In genomic region chr9:12813960-12814876, GRCh38 we compare ENCODE assay signal across 1 cellular context.
A peak's percentile ranks its signal among the peaks of the same experiment; 100 is the strongest.
TF ChIP-seq lines count a peak whose summit lies in the region.

No MANE protein-coding gene starts in this region.

TF ChIP-seq in HepG2, 621 proteins besides CTCF, POLR2A, EP300 and RAD21 (continued from another document and continues in another):
- TF ChIP-seq MAX (IDR thresholded peaks at IDR 0.05) (0 out of 2 replicates have a peak, but pooled peaks have one; percentile 20), IKZF5 (CRISPR knock-in tag; IDR thresholded peaks at IDR 0.05) (peak; percentile 33; the same call in 1 of the 2 replicates), ZFX (CRISPR knock-in tag; IDR thresholded peaks at IDR 0.05; ENCODE audit: low read depth) (peak; percentile 55; the same call in 1 of the 2 replicates), MXD1 (CRISPR knock-in tag; IDR thresholded peaks at IDR 0.05) (no peak), HNRNPUL1 (IDR thresholded peaks at IDR 0.05; ENCODE audit: low read depth, low read length) (peak; percentile 43; the same call in 1 of the 2 replicates), FOXK1 (CRISPR knock-in tag; IDR thresholded peaks at IDR 0.05; ENCODE audit: borderline replicate concordance, low read depth) (peak; percentile 48; the same call in 1 of the 2 replicates), MYPOP (CRISPR knock-in tag; IDR thresholded peaks at IDR 0.05) (peak; percentile 26; the same call in 1 of the 2 replicates), ZNF225 (CRISPR knock-in tag; IDR thresholded peaks at IDR 0.05) (no peak), ZNF576 (CRISPR knock-in tag; IDR thresholded peaks at IDR 0.05) (no peak), HOMEZ (CRISPR knock-in tag; IDR thresholded peaks at IDR 0.05; ENCODE audit: low read depth) (peak; percentile 55; the same call in 1 of the 2 replicates), ZNF614 (CRISPR knock-in tag; IDR thresholded peaks at IDR 0.05; ENCODE audit: borderline replicate concordance) (0 out of 2 replicates have a peak, but pooled peaks have one; percentile 28), SMC3 (IDR thresholded peaks at IDR 0.05; ENCODE audit: low read length) (no peak), HDAC1 (CRISPR knock-in tag; IDR thresholded peaks at IDR 0.05) (0 out of 2 replicates have a peak, but pooled peaks have one; percentile 13), IRF2 (CRISPR knock-in tag; IDR thresholded peaks at IDR 0.05) (peak; percentile 32; the same call in 1 of the 2 replicates), ZFY (CRISPR knock-in tag; IDR thresholded peaks at IDR 0.05) (peak; percentile 46; the same call in 1 of the 2 replicates), ATF7 (IDR thresholded peaks at IDR 0.05) (peak; percentile 43), ATF7 (CRISPR knock-in tag; IDR thresholded peaks at IDR 0.05) (no peak), MXI1 (IDR thresholded peaks at IDR 0.05; ENCODE audit: borderline replicate concordance, low read depth, low read length) (peak; percentile 78; the same call in 1 of the 3 replicates), MNT (IDR thresholded peaks at IDR 0.05) (peak; percentile 42; the same call in 1 of the 2 replicates), ZNF354B (CRISPR knock-in tag; IDR thresholded peaks at IDR 0.05) (no peak), ATF4 (CRISPR knock-in tag; IDR thresholded peaks at IDR 0.05) (peak; percentile 94 to 98), SSRP1 (CRISPR knock-in tag; IDR thresholded peaks at IDR 0.05) (0 out of 2 replicates have a peak, but pooled peaks have one; percentile 60), NCOR1 (IDR thresholded peaks at IDR 0.05; ENCODE audit: borderline replicate concordance, low read length) (peak; percentile 18; the same call in 1 of the 2 replicates), MTA1 (CRISPR knock-in tag; IDR thresholded peaks at IDR 0.05; ENCODE audit: borderline replicate concordance) (no peak), GFI1 (CRISPR knock-in tag; IDR thresholded peaks at IDR 0.05; ENCODE audit: borderline replicate concordance) (peak; percentile 42; the same call in 1 of the 2 replicates), SOX13 (IDR thresholded peaks at IDR 0.05) (0 out of 2 replicates have a peak, but pooled peaks have one; percentile 19), SOX13 (CRISPR knock-in tag; conservative IDR thresholded peaks at IDR 0.05 in 1 of 2, IDR thresholded peaks at IDR 0.05 in 1 of 2) (no peak; a peak in 1 of 4 replicates), KLF16 (CRISPR knock-in tag; IDR thresholded peaks at IDR 0.05) (peak in 1 of 2 experiments; percentile 78; a peak in 2 of 4 replicates), CEBPB (IDR thresholded peaks at IDR 0.05; ENCODE audit: borderline replicate concordance, low read depth, low read length) (peak; percentile 68), THYN1 (CRISPR knock-in tag; IDR thresholded peaks at IDR 0.05; ENCODE audit: borderline replicate concordance, low read depth) (0 out of 2 replicates have a peak, but pooled peaks have one; percentile 45), ZSCAN9 (CRISPR knock-in tag; IDR thresholded peaks at IDR 0.05; ENCODE audit: borderline replicate concordance) (peak; percentile 24; the same call in 1 of the 2 replicates), KDM4B (CRISPR knock-in tag; IDR thresholded peaks at IDR 0.05) (0 out of 2 replicates have a peak, but pooled peaks have one; percentile 44), FOXA3 (CRISPR knock-in tag; IDR thresholded peaks at IDR 0.05) (peak; percentile 84), FOSL1 (CRISPR knock-in tag; IDR thresholded peaks at IDR 0.05; ENCODE audit: borderline replicate concordance) (peak; percentile 89), ZNF292 (CRISPR knock-in tag; IDR thresholded peaks at IDR 0.05; ENCODE audit: borderline replicate concordance, low read depth) (0 out of 2 replicates have a peak, but pooled peaks have one; percentile 21), RNF2 (conservative IDR thresholded peaks at IDR 0.05; ENCODE audit: low read depth) (no peak), FOXP1 (IDR thresholded peaks at IDR 0.05) (no peak), FOXP1 (CRISPR knock-in tag; IDR thresholded peaks at IDR 0.05) (peak; percentile 64; the same call in 1 of the 2 replicates), ZBTB26 (CRISPR knock-in tag; IDR thresholded peaks at IDR 0.05; ENCODE audit: borderline replicate concordance) (no peak), ZNF335 (CRISPR knock-in tag; IDR thresholded peaks at IDR 0.05) (peak; percentile 32; the same call in 1 of the 2 replicates), ZBTB20 (CRISPR knock-in tag; IDR thresholded peaks at IDR 0.05; ENCODE audit: borderline replicate concordance, low read depth) (peak; percentile 26; the same call in 1 of the 2 replicates), SAP130 (CRISPR knock-in tag; IDR thresholded peaks at IDR 0.05; ENCODE audit: low read depth) (peak; percentile 46), POLR2G (IDR thresholded peaks at IDR 0.05; ENCODE audit: low read depth, low read length) (peak; percentile 55), SIN3A (IDR thresholded peaks at IDR 0.05; ENCODE audit: borderline replicate concordance, low read depth, low read length) (0 out of 2 replicates have a peak, but pooled peaks have one; percentile 29), ZNF772 (CRISPR knock-in tag; IDR thresholded peaks at IDR 0.05) (no peak), TAF1 (CRISPR knock-in tag; IDR thresholded peaks at IDR 0.05) (no peak), SOX5 (CRISPR knock-in tag; IDR thresholded peaks at IDR 0.05; ENCODE audit: borderline replicate concordance) (no peak; the same call in 1 of the 2 replicates), JUN (CRISPR knock-in tag; IDR thresholded peaks at IDR 0.05) (0 out of 2 replicates have a peak, but pooled peaks have one; percentile 51), CAMTA2 (CRISPR knock-in tag; IDR thresholded peaks at IDR 0.05; ENCODE audit: borderline replicate concordance) (no peak), ZNF644 (CRISPR knock-in tag; IDR thresholded peaks at IDR 0.05; ENCODE audit: low read depth) (0 out of 2 replicates have a peak, but pooled peaks have one; percentile 9), REPIN1 (CRISPR knock-in tag; IDR thresholded peaks at IDR 0.05; ENCODE audit: borderline replicate concordance, low read depth) (peak; percentile 42; the same call in 1 of the 2 replicates), FOXA1 (IDR thresholded peaks at IDR 0.05) (no peak), FOXA1 (CRISPR knock-in tag; IDR thresholded peaks at IDR 0.05) (peak; percentile 66; the same call in 1 of the 2 replicates), TFAP4 (IDR thresholded peaks at IDR 0.05; ENCODE audit: borderline replicate concordance, low read depth) (peak; percentile 54; the same call in 1 of the 2 replicates), RXRA (CRISPR knock-in tag; IDR thresholded peaks at IDR 0.05) (no peak), ZBTB34 (CRISPR knock-in tag; IDR thresholded peaks at IDR 0.05) (no peak), ZNF383 (CRISPR knock-in tag; IDR thresholded peaks at IDR 0.05; ENCODE audit: borderline replicate concordance) (no peak), FOXP4 (CRISPR knock-in tag; IDR thresholded peaks at IDR 0.05) (peak; percentile 43)
